In genomic region chr20:43102394-43102793, GRCh38 we compare ENCODE assay signal across 1 cellular context.
TF ChIP-seq lines count a peak whose summit lies in the region.

No MANE protein-coding gene starts in this region.

TF ChIP-seq in K562, 482 proteins besides CTCF, POLR2A, EP300 and RAD21 (continued from another document):
- no peak for TF ChIP-seq ZNF407 (IDR thresholded peaks at IDR 0.05; ENCODE audit: low read depth)
- TF ChIP-seq COPS2 (conservative IDR thresholded peaks at IDR 0.05), result no peak
- no peak for TF ChIP-seq ZNF23 (CRISPR knock-in tag; IDR thresholded peaks at IDR 0.05)
- TF ChIP-seq ZNF324 (CRISPR knock-in tag; IDR thresholded peaks at IDR 0.05), result no peak
- no peak for TF ChIP-seq ZNF280A (IDR thresholded peaks at IDR 0.05; ENCODE audit: low read depth, partially characterized antibody)
- TF ChIP-seq POLR2AphosphoS2 (IDR thresholded peaks at IDR 0.05; ENCODE audit: low read length), result no peak
- TF ChIP-seq REST (CRISPR knock-in tag; IDR thresholded peaks at IDR 0.05; ENCODE audit: low read depth), result no peak
- no peak for TF ChIP-seq BDP1 (IDR thresholded peaks at IDR 0.05; ENCODE audit: insufficient read depth, insufficient read length)
